Comparison of ENCODE assay signal across 25 cellular contexts in genomic region chr1:47951026-47951425, GRCh38. TPM values are rescaled to one million over a fixed set of nuclear protein-coding genes. Genes with fewer than 3 reads are reported as not detected.
A peak's percentile ranks its signal among the peaks of the same experiment; 100 is the strongest.
DNase-seq lines count a peak whose midpoint lies in the region; TF ChIP-seq lines count a peak whose summit lies in the region.
"Had no signal": no experiment of that assay in that cellular context is flagged by ENCODE, and none has a peak within 500 bp of the region (broad histone marks: within the 10 kb centered on the region; RNA-seq: fewer than 3 reads in every experiment).

No MANE protein-coding gene starts in this region.

- H3K36me3 ChIP-seq in smooth muscle cell (ENCODE audit: low read depth) (no peaks in the 10 kb centered on the region), WERI-Rb-1 (no peaks in the 10 kb centered on the region)
- H3K36me3 ChIP-seq: ascending aorta; BLaER1 treated with 17β-estradiol and CSF1 and Interleukin-3, amounts not matched to agents 10 nM and 100 nM; thyroid gland had no signal

- peaks cover 36% of the 10 kb centered on the region for H4K20me1 ChIP-seq in smooth muscle cell (ENCODE audit: low read depth)
- H4K20me1 ChIP-seq: BLaER1 treated with 17β-estradiol and CSF1 and Interleukin-3, amounts not matched to agents 10 nM and 100 nM had no signal

- TF ChIP-seq CTCF in dorsolateral prefrontal cortex (IDR thresholded peaks at IDR 0.05 in 54 of 56, conservative IDR thresholded peaks at IDR 0.05 in 2 of 56; ENCODE audit: low read depth in 1 of 56, partially characterized antibody in 56 of 56): peak in 1 of 56 donors; percentile 27
- no peak for TF ChIP-seq CTCF in smooth muscle cell (IDR thresholded peaks at IDR 0.05; ENCODE audit: borderline replicate concordance, insufficient read depth, poor library complexity, severe bottlenecking)
- TF ChIP-seq CTCF in WERI-Rb-1 (IDR thresholded peaks at IDR 0.05; ENCODE audit: low read depth, low read length): no peak

- DNase-seq in RPMI7951 (ENCODE audit: low read depth) (peak; percentile 42), dorsolateral prefrontal cortex (peak in 9 of 10 donors; percentile 50 to 83 (median 73)), medulla oblongata (ENCODE audit: extremely low spot score) (peak; percentile 83), superior temporal gyrus (ENCODE audit: extremely low spot score) (peak; percentile 82), smooth muscle cell (lab: John Stamatoyannopoulos, UW; ENCODE audit: unreplicated experiment) (no peak), WERI-Rb-1 (no peak), HuH-7 (ENCODE audit: low spot score) (no peak)
- DNase-seq: activated CD4-positive, alpha-beta T cell treated with anti-CD3 and anti-CD28 coated beads for 36 hours; activated CD8-positive, alpha-beta T cell treated with anti-CD3 and anti-CD28 coated beads, Interleukin-2, amount 10 ng/mL, durations not matched to agents 7 days and 5 days; NCI-H2081; NCI-H2227 treated with DMSO at 0.1 percent for 48 hours; stimulated activated CD4-positive, alpha-beta T cell treated with anti-CD3 and anti-CD28 coated beads, Interleukin-15, amount 100 ng/mL, for 24 hours; stimulated activated naive CD4-positive, alpha-beta T cell treated with Interleukin-2 at 50 U/mL for 16 hours; thyroid gland had no signal

- H3K79me2 ChIP-seq in smooth muscle cell (ENCODE audit: low read depth): no peaks in the 10 kb centered on the region

- H3K4me3 ChIP-seq in dorsolateral prefrontal cortex (no peak overlapping the region), smooth muscle cell (no peak overlapping the region), WERI-Rb-1 (ENCODE audit: low read depth, low read length) (no peak overlapping the region)
- H3K4me3 ChIP-seq: ascending aorta; BLaER1 treated with 17β-estradiol and CSF1 and Interleukin-3, amounts not matched to agents 10 nM and 100 nM; K562; lung; thyroid gland had no signal

- no peaks in the 10 kb centered on the region for H3K4me1 ChIP-seq in smooth muscle cell (ENCODE audit: low read depth)
- H3K4me1 ChIP-seq: ascending aorta; BLaER1 treated with 17β-estradiol and CSF1 and Interleukin-3, amounts not matched to agents 10 nM and 100 nM; thyroid gland had no signal

- no peak overlapping the region for H3K4me2 ChIP-seq in smooth muscle cell
- H3K4me2 ChIP-seq: BLaER1 treated with 17β-estradiol and CSF1 and Interleukin-3, amounts not matched to agents 10 nM and 100 nM had no signal

- 97% methylated on average over 8 of the region's 8 CpGs for WGBS in smooth muscle cell (ENCODE audit: low lambda C conversion rate)

- H3K27me3 ChIP-seq in dorsolateral prefrontal cortex: no peaks in the 10 kb centered on the region
- H3K27me3 ChIP-seq in smooth muscle cell (ENCODE audit: low read depth): no peaks in the 10 kb centered on the region
- no peaks in the 10 kb centered on the region for H3K27me3 ChIP-seq in WERI-Rb-1 (ENCODE audit: insufficient read depth, low read depth, severe bottlenecking)
- H3K27me3 ChIP-seq: ascending aorta; BLaER1 treated with 17β-estradiol and CSF1 and Interleukin-3, amounts not matched to agents 10 nM and 100 nM; thyroid gland had no signal

- intact Hi-C loops in dorsolateral prefrontal cortex (cut with DNase I): loop anchor here in 1 of 2 donors (5.0 kb wide), 2 partner anchors 46 to 111 kb away; partner anchors contain the start of gene TRABD2B

- H3K27ac ChIP-seq in dorsolateral prefrontal cortex: peak overlapping the region in 58 of 59 donors; percentile 13 to 96 (median 82)
- no peak overlapping the region for H3K27ac ChIP-seq in smooth muscle cell (ENCODE audit: low read depth)
- no peak overlapping the region for H3K27ac ChIP-seq in WERI-Rb-1
- H3K27ac ChIP-seq: ascending aorta; BLaER1 treated with 17β-estradiol and CSF1 and Interleukin-3, amounts not matched to agents 10 nM and 100 nM; RWPE1; thyroid gland had no signal

- H3F3A ChIP-seq in smooth muscle cell (ENCODE audit: low read depth): no peaks in the 10 kb centered on the region

- H3K9me3 ChIP-seq in smooth muscle cell (replicated peaks; ENCODE audit: low read depth) (no peaks in the 10 kb centered on the region), WERI-Rb-1 (ENCODE audit: severe bottlenecking) (no peaks in the 10 kb centered on the region)
- H3K9me3 ChIP-seq: ascending aorta, thyroid gland had no signal

- no peak overlapping the region for H2AFZ ChIP-seq in smooth muscle cell (ENCODE audit: low read depth)

- no peak overlapping the region for H3K9ac ChIP-seq in smooth muscle cell (ENCODE audit: low read depth)
- H3K9ac ChIP-seq: BLaER1 treated with 17β-estradiol and CSF1 and Interleukin-3, amounts not matched to agents 10 nM and 100 nM had no signal

RNA-seq across cellular contexts. Expression of gene TRABD2B, which starts 46.2 kb away (rescaled TPM):
- total RNA-seq in RPMI7951 (2014; rRNA removed; shearing (Covaris generic)): not detected in 2 replicates
- total RNA-seq in dorsolateral prefrontal cortex (1 to 10 TPM in 12 of 120 experiments, under 1 TPM in 95, not detected in 13; 0.06 to 2.1 (median 0.31) TPM), smooth muscle cell (0.81 and 0.94 TPM in 2 replicates)
- polyA plus RNA-seq in smooth muscle cell: 4.8 and 4.9 TPM in 2 replicates
- total RNA-seq: activated CD4-positive, alpha-beta T cell treated with anti-CD3 and anti-CD28 coated beads for 36 hours; activated CD8-positive, alpha-beta T cell treated with anti-CD3 and anti-CD28 coated beads, Interleukin-2, amount 10 ng/mL, durations not matched to agents 7 days and 5 days; activated naive CD4-positive, alpha-beta T cell treated with anti-CD3 and anti-CD28 coated beads, Interleukin-2, amount 50 U/mL, for 72 hours; activated T-helper 2 cell treated with anti-CD3 and anti-CD28 coated beads, Interferon-gamma antibody, Interleukin-2, Interleukin-4, amounts not matched to agents 10 μg/mL and 5 μg/mL and 100 μg/mL, durations not matched to agents 14 hours and 24 hours and 36 hours; HT1080; K562; M059J; T-helper 2 cell treated with Interferon-gamma antibody and Interleukin-4, amounts not matched to agents 100 ng/mL and 5 ng/mL, for 36 hours had no signal
- polyA plus RNA-seq: AG04450, K562 had no signal

Comparison
In these comparisons a context has a peak if more than half of its experiments do, and no peak if none do; other contexts are left out.
1. DNase-seq: peak in RPMI7951 (single experiment), dorsolateral prefrontal cortex (9 of 10), medulla oblongata (single experiment) and superior temporal gyrus (single experiment); none in smooth muscle cell (single experiment), WERI-Rb-1 (single experiment) and HuH-7 (single experiment).
2. H3K27ac ChIP-seq: peak in dorsolateral prefrontal cortex (58 of 59); none in smooth muscle cell (single experiment) and WERI-Rb-1 (single experiment).